Comparison of ENCODE assay signal across 14 cellular contexts in genomic region chr11:33168605-33169240, GRCh38. TPM values are rescaled to one million over a fixed set of nuclear protein-coding genes. Genes with fewer than 3 reads are reported as not detected.
DNase-seq lines count a peak whose midpoint lies in the region; ATAC-seq and TF ChIP-seq lines count a peak whose summit lies in the region.
"Had no signal": no experiment of that assay in that cellular context is flagged by ENCODE, and none has a peak within 500 bp of the region (broad histone marks: within the 10 kb centered on the region; RNA-seq: fewer than 3 reads in every experiment).

No MANE protein-coding gene starts in this region.

- 17 to 23% (median 20%) methylated on average over 4 of the region's 4 CpGs for WGBS in heart left ventricle, 4 donors
- WGBS in smooth muscle cell (ENCODE audit: low lambda C conversion rate), result 17% methylated on average over 4 of the region's 4 CpGs

- H3K36me3 ChIP-seq in heart left ventricle (no peaks in the 10 kb centered on the region), smooth muscle cell (ENCODE audit: low read depth) (no peaks in the 10 kb centered on the region)
- H3K36me3 ChIP-seq: BLaER1 treated with 17β-estradiol and CSF1 and Interleukin-3, amounts not matched to agents 10 nM and 100 nM; thoracic aorta had no signal

- H3K27me3 ChIP-seq in heart left ventricle (no peaks in the 10 kb centered on the region), smooth muscle cell (ENCODE audit: low read depth) (no peaks in the 10 kb centered on the region)
- H3K27me3 ChIP-seq: BLaER1 treated with 17β-estradiol and CSF1 and Interleukin-3, amounts not matched to agents 10 nM and 100 nM had no signal

- TF ChIP-seq CTCF in heart left ventricle (IDR thresholded peaks at IDR 0.05) (no peak), smooth muscle cell (IDR thresholded peaks at IDR 0.05; ENCODE audit: borderline replicate concordance, insufficient read depth, poor library complexity, severe bottlenecking) (no peak)

- peak overlapping the region; percentile 46 for H3K4me2 ChIP-seq in smooth muscle cell

- no peak for TF ChIP-seq POLR2A in heart left ventricle (IDR thresholded peaks at IDR 0.05)

- peaks cover 16% of the 10 kb centered on the region for H3F3A ChIP-seq in smooth muscle cell (ENCODE audit: low read depth)

- DNase-seq in HCEC 1CT (peak; percentile 7), amniotic epithelial cell (ENCODE audit: low read depth) (peak; percentile 81), heart left ventricle (no peak), smooth muscle cell (lab: John Stamatoyannopoulos, UW; ENCODE audit: unreplicated experiment) (no peak), OCI-M2 (lab: John Stamatoyannopoulos, UW; ENCODE audit: unreplicated experiment) (no peak), NCI-H2171 (lab: John Stamatoyannopoulos, UW) (no peak), NCI-H1694 (lab: John Stamatoyannopoulos, UW) (no peak)
- DNase-seq: activated naive CD4-positive, alpha-beta T cell treated with Interleukin-2 at 50 U/mL for 16 hours; activated T-cell treated with anti-CD3 and anti-CD28 coated beads for 4 hours; naive thymus-derived CD8-positive, alpha-beta T cell; NCI-H187 treated with DMSO at 0.1 percent for 48 hours; NCI-H446 had no signal

- H3K9ac ChIP-seq in smooth muscle cell (ENCODE audit: low read depth), result no peak overlapping the region
- H3K9ac ChIP-seq: BLaER1 treated with 17β-estradiol and CSF1 and Interleukin-3, amounts not matched to agents 10 nM and 100 nM had no signal

- H3K4me3 ChIP-seq in heart left ventricle (no peak overlapping the region), smooth muscle cell (no peak overlapping the region)
- H3K4me3 ChIP-seq: BLaER1 treated with 17β-estradiol and CSF1 and Interleukin-3, amounts not matched to agents 10 nM and 100 nM; thoracic aorta had no signal

- H3K9me3 ChIP-seq in heart left ventricle, result no peaks in the 10 kb centered on the region
- H3K9me3 ChIP-seq in smooth muscle cell (replicated peaks; ENCODE audit: low read depth), result no peaks in the 10 kb centered on the region
- H3K9me3 ChIP-seq: BLaER1 treated with 17β-estradiol and CSF1 and Interleukin-3, amounts not matched to agents 10 nM and 100 nM; thoracic aorta had no signal

- H3K79me2 ChIP-seq in smooth muscle cell (ENCODE audit: low read depth), result no peaks in the 10 kb centered on the region

- H3K27ac ChIP-seq in heart left ventricle, result peak overlapping the region in 1 of 12 donors; percentile 33
- peak overlapping the region; percentile 62 for H3K27ac ChIP-seq in smooth muscle cell (ENCODE audit: low read depth)
- H3K27ac ChIP-seq: BLaER1 treated with 17β-estradiol and CSF1 and Interleukin-3, amounts not matched to agents 10 nM and 100 nM; thoracic aorta had no signal

- H2AFZ ChIP-seq in smooth muscle cell (ENCODE audit: low read depth), result no peak overlapping the region

- H3K4me1 ChIP-seq in heart left ventricle (peaks cover 0 to 20% (median 5%) of the 10 kb centered on the region in 12 donors), smooth muscle cell (ENCODE audit: low read depth) (no peaks in the 10 kb centered on the region)

- intact Hi-C loops in heart left ventricle (cut with DNase I), result loop anchor here in 8 of 10 donors (2.0 to 10.0 kb wide), 10 partner anchors 89 to 586 kb away; partner anchors contain the start of gene HIPK3 (in 3 of the 8)

- no peaks in the 10 kb centered on the region for H4K20me1 ChIP-seq in smooth muscle cell (ENCODE audit: low read depth)
- H4K20me1 ChIP-seq: BLaER1 treated with 17β-estradiol and CSF1 and Interleukin-3, amounts not matched to agents 10 nM and 100 nM had no signal

- peak in 3 of 4 donors; percentile 28 to 52 (median 29) for ATAC-seq in heart left ventricle
- ATAC-seq: naive thymus-derived CD8-positive, alpha-beta T cell had no signal

RNA-seq across cellular contexts. Expression of gene CSTF3, which starts 7.4 kb away (rescaled TPM):
- total RNA-seq in heart left ventricle, result 10 to 100 TPM in 6 of 9 donors, 1 to 10 TPM in 3; 5.9 to 15.6 (median 13.2) TPM
- polyA plus RNA-seq in heart left ventricle, result 10 to 100 TPM; 10.5 to 23.6 TPM
- total RNA-seq in smooth muscle cell, result 25.9 and 36.8 TPM in 2 replicates
- polyA plus RNA-seq in smooth muscle cell, result 30.4 and 31.0 TPM in 2 replicates

Comparison
In these comparisons a context has a peak if more than half of its experiments do, and no peak if none do; other contexts are left out.
1. DNase-seq: peak in HCEC 1CT (single experiment) and amniotic epithelial cell (single experiment); none in heart left ventricle (0 of 5), smooth muscle cell (single experiment), OCI-M2 (single experiment), NCI-H2171 (single experiment) and NCI-H1694 (single experiment).